Comparison of ENCODE assay signal across 19 cellular contexts in genomic region chr7:134704827-134705226, GRCh38.
"Had no signal": no experiment of that assay in that cellular context is flagged by ENCODE, and none has a peak within 500 bp of the region (broad histone marks: within the 10 kb centered on the region; RNA-seq: fewer than 3 reads in every experiment).

No MANE protein-coding gene starts in this region.

- ATAC-seq: heart left ventricle; left cardiac atrium; lower lobe of right lung; stimulated activated effector memory CD8-positive, alpha-beta T cell treated with anti-CD3 and anti-CD28 coated beads, Interleukin-12 subunit alpha, Interleukin-12 subunit beta, amount 100 ng/mL, for 72 hours; T-cell had no signal

- FAIRE-seq: endothelial cell of umbilical vein had no signal

- DNase-seq: activated CD4-positive, alpha-beta T cell treated with anti-CD3 and anti-CD28 coated beads, Interleukin-2, amount 50 U/mL, for 1 hour; activated naive CD4-positive, alpha-beta T cell treated with anti-CD3 and anti-CD28 coated beads for 36 hours; caudate nucleus; effector CD8-positive, alpha-beta T cell; foreskin melanocyte; heart left ventricle; immature natural killer cell; left cardiac atrium; lower lobe of right lung; right lobe of liver; Right ventricle myocardium superior; stimulated activated CD4-positive, alpha-beta T cell treated with anti-CD3 and anti-CD28 coated beads, Interleukin-12 subunit alpha, Interleukin-12 subunit beta, amount 100 ng/mL, for 4 hours; stimulated activated CD4-positive, alpha-beta T cell treated with anti-CD3 and anti-CD28 coated beads, Interleukin-2, amount 100 ng/mL, for 24 hours; substantia nigra; T-cell; T-helper 9 cell had no signal

- H3K36me3 ChIP-seq: heart left ventricle, lower lobe of right lung, right lobe of liver had no signal

- H3K27ac ChIP-seq: lower lobe of right lung, SK-N-MC had no signal

- H3K9me3 ChIP-seq: heart left ventricle, lower lobe of right lung, right lobe of liver had no signal

- H3K4me3 ChIP-seq: heart left ventricle, lower lobe of right lung, right lobe of liver, SK-N-MC had no signal

- H3K27me3 ChIP-seq: heart left ventricle, right lobe of liver had no signal
